8 cellular contexts compared by ENCODE assay signal in genomic region chr2:65227471-65228248, GRCh38. TPM values are rescaled to one million over a fixed set of nuclear protein-coding genes. Genes with fewer than 3 reads are reported as not detected.
A peak's percentile ranks its signal among the peaks of the same experiment; 100 is the strongest.
DNase-seq lines count a peak whose midpoint lies in the region; TF ChIP-seq lines count a peak whose summit lies in the region.

ACTR2 (plus strand) TSS chr2:65227831; CDS start chr2:65227910, 79 bp downstream.

- DNase-seq in CMK (ENCODE audit: low read depth) (peak; percentile 83), GM20000 (ENCODE audit: low spot score) (peak; percentile 93), HT-29 (ENCODE audit: low spot score) (peak; percentile 94), NOMO-1 (lab: John Stamatoyannopoulos, UW; ENCODE audit: unreplicated experiment in 2 of 2) (peak; percentile 96 to 99), medulla oblongata (ENCODE audit: extremely low spot score) (peak; percentile 97)
- peak; percentile 88 to 93 (median 92) for DNase-seq in effector memory CD4-positive, alpha-beta T cell
- DNase-seq in stimulated activated CD8-positive, alpha-beta memory T cell treated with anti-CD3 and anti-CD28 coated beads, Interleukin-12 subunit alpha, Interleukin-12 subunit beta, amount 100 ng/mL, for 1 hour (ENCODE audit: low read depth), result peak; percentile 90

- peaks cover 30% of the 10 kb centered on the region for H3K4me1 ChIP-seq in effector memory CD4-positive, alpha-beta T cell (ENCODE audit: control insufficient read depth, insufficient read depth, low read length, poor library complexity, severe bottlenecking)

- peak within 1 kb of the TSS; percentile 98 for H3K4me3 ChIP-seq in effector memory CD4-positive, alpha-beta T cell (ENCODE audit: insufficient read depth, low read depth, low read length, poor library complexity, severe bottlenecking)

- H3K27ac ChIP-seq in effector memory CD4-positive, alpha-beta T cell (ENCODE audit: insufficient read depth, low read length, poor library complexity, severe bottlenecking), result peak within 1 kb of the TSS; percentile 96

- POLR2A ChIA-PET in activated CD8-positive, alpha-beta memory T cell treated with anti-CD3 and anti-CD28 coated beads for 36 hours (lab: Charles Lee), result interaction anchor here (0.6 to 2.1 kb wide), 13 partner anchors 8 to 1384 kb away, joined by 3 to 18 read pairs (median 5); partner anchors contain the start of genes AFTPH, CEP68, RAB1A and SERTAD2

- no peaks in the 10 kb centered on the region for H3K27me3 ChIP-seq in effector memory CD4-positive, alpha-beta T cell (replicated peaks; ENCODE audit: control insufficient read depth, insufficient read depth, low read length, poor library complexity, severe bottlenecking)

- peaks cover 8% of the 10 kb centered on the region for H3K36me3 ChIP-seq in effector memory CD4-positive, alpha-beta T cell (ENCODE audit: control insufficient read depth, insufficient read depth, low read length)

- TF ChIP-seq CTCF in GM20000 (IDR thresholded peaks at IDR 0.05; ENCODE audit: extremely low read depth, missing control alignments), result no peak

- CTCF ChIA-PET in activated CD8-positive, alpha-beta memory T cell treated with anti-CD3 and anti-CD28 coated beads for 36 hours (lab: Charles Lee), result interaction anchor here (0.9 to 1.0 kb wide), 2 partner anchors 12 to 73 kb away, joined by 3 read pairs; no protein-coding TSS in a partner anchor

- H3K9me3 ChIP-seq in effector memory CD4-positive, alpha-beta T cell (ENCODE audit: control insufficient read depth, low read length), result no peaks in the 10 kb centered on the region

RNA-seq across cellular contexts. Expression of gene ACTR2, which starts in this region (rescaled TPM):
- 32.8 and 33.6 TPM in 2 replicates for total RNA-seq in HT-29 (2014; rRNA removed; shearing (Covaris generic))
- total RNA-seq in activated CD8-positive, alpha-beta memory T cell treated with anti-CD3 and anti-CD28 coated beads for 36 hours, result 100 to 1,000 TPM; 305 to 306 TPM

Comparison
In these comparisons a context has a peak if more than half of its experiments do, and no peak if none do; other contexts are left out.
1. Peak in every context shown above with its lines: DNase-seq, H3K4me3 ChIP-seq and H3K27ac ChIP-seq.